In the genomic region with DNA sequence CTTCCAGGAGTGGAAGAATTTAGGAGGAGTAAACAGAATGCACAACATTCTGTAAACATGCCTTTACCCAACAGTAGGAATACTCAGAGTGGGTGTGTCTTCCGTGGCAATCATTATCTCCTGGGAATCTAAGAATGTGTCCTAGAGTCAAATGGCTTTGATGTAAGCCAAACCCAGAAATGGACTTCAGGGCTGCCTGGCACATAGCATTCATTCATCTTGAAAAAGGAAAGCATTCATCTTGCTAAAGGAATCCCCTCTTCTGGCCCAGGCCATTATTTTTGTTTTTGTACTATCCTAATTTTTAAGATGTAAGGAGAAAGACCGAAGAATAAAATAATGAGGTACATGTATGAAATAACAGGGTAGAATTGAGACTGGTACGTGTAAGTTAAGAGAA, we compare ENCODE assay signal across 14 cellular contexts. TPM values are rescaled to one million over a fixed set of nuclear protein-coding genes. Genes with fewer than 3 reads are reported as not detected.
"Had no signal": no experiment of that assay in that cellular context is flagged by ENCODE, and none has a peak within 500 bp of the region (broad histone marks: within the 10 kb centered on the region; RNA-seq: fewer than 3 reads in every experiment).

No MANE protein-coding gene starts in this region.

RNA-seq across cellular contexts. Expression of a gene that starts 23.2 kb away (rescaled TPM):
- total RNA-seq: activated CD4-positive, alpha-beta memory T cell treated with anti-CD3 and anti-CD28 coated beads, Interleukin-2, amount 10 ng/mL, durations not matched to agents 7 days and 5 days; activated CD4-positive, alpha-beta T cell treated with anti-CD3 and anti-CD28 coated beads for 36 hours; activated CD4-positive, alpha-beta T cell treated with anti-CD3 and anti-CD28 coated beads, Interleukin-2, amount 10 ng/mL, durations not matched to agents 7 days and 5 days; activated CD8-positive, alpha-beta memory T cell treated with anti-CD3 and anti-CD28 coated beads, Interleukin-2, amount 10 ng/mL, durations not matched to agents 7 days and 5 days; activated CD8-positive, alpha-beta T cell treated with anti-CD3 and anti-CD28 coated beads, Interleukin-2, amount 10 ng/mL, durations not matched to agents 7 days and 5 days; activated naive CD8-positive, alpha-beta T cell treated with anti-CD3 and anti-CD28 coated beads, Interleukin-2, amount 10 ng/mL, durations not matched to agents 7 days and 5 days; activated T-helper 2 cell treated with anti-CD3 and anti-CD28 coated beads, Interferon-gamma antibody, Interleukin-2, Interleukin-4, amounts not matched to agents 10 μg/mL and 5 μg/mL and 100 μg/mL, durations not matched to agents 14 hours and 24 hours and 36 hours; ascending aorta; bronchial epithelial cell; cardiac muscle cell; chondrocyte; T-helper 2 cell treated with Interferon-gamma antibody and Interleukin-4, amounts not matched to agents 100 ng/mL and 5 ng/mL, for 36 hours; WTC11 had no signal
- polyA plus RNA-seq: adipose tissue, cardiac muscle cell had no signal

RNA-seq across cellular contexts. Expression of a gene that starts 42.3 kb away (rescaled TPM):
- total RNA-seq: activated CD4-positive, alpha-beta memory T cell treated with anti-CD3 and anti-CD28 coated beads, Interleukin-2, amount 10 ng/mL, durations not matched to agents 7 days and 5 days; activated CD4-positive, alpha-beta T cell treated with anti-CD3 and anti-CD28 coated beads for 36 hours; activated CD4-positive, alpha-beta T cell treated with anti-CD3 and anti-CD28 coated beads, Interleukin-2, amount 10 ng/mL, durations not matched to agents 7 days and 5 days; activated CD8-positive, alpha-beta memory T cell treated with anti-CD3 and anti-CD28 coated beads, Interleukin-2, amount 10 ng/mL, durations not matched to agents 7 days and 5 days; activated CD8-positive, alpha-beta T cell treated with anti-CD3 and anti-CD28 coated beads, Interleukin-2, amount 10 ng/mL, durations not matched to agents 7 days and 5 days; activated naive CD8-positive, alpha-beta T cell treated with anti-CD3 and anti-CD28 coated beads, Interleukin-2, amount 10 ng/mL, durations not matched to agents 7 days and 5 days; activated T-helper 2 cell treated with anti-CD3 and anti-CD28 coated beads, Interferon-gamma antibody, Interleukin-2, Interleukin-4, amounts not matched to agents 10 μg/mL and 5 μg/mL and 100 μg/mL, durations not matched to agents 14 hours and 24 hours and 36 hours; ascending aorta; cardiac muscle cell; chondrocyte; T-helper 2 cell treated with Interferon-gamma antibody and Interleukin-4, amounts not matched to agents 100 ng/mL and 5 ng/mL, for 36 hours; WTC11 had no signal
- polyA plus RNA-seq: cardiac muscle cell had no signal
